19 cellular contexts compared by ENCODE assay signal in genomic region chr2:163493330-163494319, GRCh38.
DNase-seq lines count a peak whose midpoint lies in the region; TF ChIP-seq lines count a peak whose summit lies in the region.
"Had no signal": no experiment of that assay in that cellular context is flagged by ENCODE, and none has a peak within 500 bp of the region (broad histone marks: within the 10 kb centered on the region; RNA-seq: fewer than 3 reads in every experiment).

No MANE protein-coding gene starts in this region.

- no peak overlapping the region for H2BK5ac ChIP-seq in H9 (ENCODE audit: insufficient read length, low read length)

- no peak overlapping the region for H2BK15ac ChIP-seq in H9 (ENCODE audit: low read depth, low read length)

- H3K4me3 ChIP-seq in cardiac muscle cell: no peak overlapping the region
- no peak overlapping the region for H3K4me3 ChIP-seq in right atrium auricular region
- no peak overlapping the region for H3K4me3 ChIP-seq in neural progenitor cell
- H3K4me3 ChIP-seq: BLaER1, SJSA1 had no signal

- H3K56ac ChIP-seq in H9 (ENCODE audit: insufficient read length, low read depth, low read length): no peak overlapping the region

- H3F3A ChIP-seq in neural progenitor cell (ENCODE audit: low read depth): no peaks in the 10 kb centered on the region

- no peaks in the 10 kb centered on the region for H3K4me1 Mint-ChIP-seq in neural progenitor cell
- peaks cover 5 to 6% of the 10 kb centered on the region in 2 experiments; a peak in 2 of 4 replicates for H3K4me1 Mint-ChIP-seq in H9
- H3K4me1 Mint-ChIP-seq: CD4-positive, CD25-positive, alpha-beta regulatory T cell had no signal

- H3K18ac ChIP-seq in H9 (ENCODE audit: insufficient read length, low read depth, low read length): no peak overlapping the region

- no peak overlapping the region for H4K8ac ChIP-seq in H9 (replicated peaks; ENCODE audit: insufficient read length, low read depth, low read length)

- peaks cover 8% of the 10 kb centered on the region for H3K9me3 Mint-ChIP-seq in neural progenitor cell
- H3K9me3 Mint-ChIP-seq in H9: peaks cover 0 to 3% of the 10 kb centered on the region in 2 experiments; a peak in 2 of 5 replicates

- H3K4me2 ChIP-seq in neural progenitor cell: no peak overlapping the region
- no peak overlapping the region for H3K4me2 ChIP-seq in H9 (ENCODE audit: insufficient read depth, insufficient read length, low read length)
- H3K4me2 ChIP-seq: BLaER1 had no signal

- no peak overlapping the region for H2BK12ac ChIP-seq in H9 (ENCODE audit: insufficient read length, low read depth, low read length)

- no peaks in the 10 kb centered on the region for H3K23me2 ChIP-seq in H9 (ENCODE audit: insufficient read length, low read depth, low read length, poor library complexity, severe bottlenecking)

- no CpG with 5 or more reads among the region's 13 CpGs for WGBS in H9 (ENCODE audit: extremely low coverage, insufficient read length, low lambda C conversion rate)

- H3K36me3 Mint-ChIP-seq in neural progenitor cell (no peaks in the 10 kb centered on the region), H9 (ENCODE audit: insufficient read depth in 1 of 3, low read depth in 3 of 3) (peaks cover 0 to 7% (median 0%) of the 10 kb centered on the region in 3 experiments; a peak in 3 of 7 replicates)
- H3K36me3 Mint-ChIP-seq: CD4-positive, CD25-positive, alpha-beta regulatory T cell had no signal

- peak overlapping the region; percentile 53 for H2AFZ ChIP-seq in neural progenitor cell (replicated peaks)
- H2AFZ ChIP-seq in H9 (ENCODE audit: low read length): no peak overlapping the region

- H3K27ac Mint-ChIP-seq in neural progenitor cell (no peak overlapping the region), H9 (no peak overlapping the region)
- H3K27ac Mint-ChIP-seq: CD4-positive, CD25-positive, alpha-beta regulatory T cell had no signal

- H3K27ac ChIP-seq in cardiac muscle cell (peak overlapping the region; percentile 88), right atrium auricular region (peak overlapping the region; percentile 22 to 69), neural progenitor cell (no peak overlapping the region), H9 (ENCODE audit: insufficient read length, low read depth, low read length) (no peak overlapping the region)
- H3K27ac ChIP-seq: BLaER1, SJSA1 had no signal

- no peak overlapping the region for H4K5ac ChIP-seq in H9 (ENCODE audit: insufficient read length, low read depth, low read length)

- H3K27me3 ChIP-seq in cardiac muscle cell (no peaks in the 10 kb centered on the region), right atrium auricular region (no peaks in the 10 kb centered on the region), neural progenitor cell (no peaks in the 10 kb centered on the region), H9 (ENCODE audit: insufficient read depth, low read length) (no peaks in the 10 kb centered on the region)
- H3K27me3 ChIP-seq: BLaER1, SJSA1 had no signal

- no peak overlapping the region for H3T11ph ChIP-seq in H9 (ENCODE audit: low read length)

- H3K4ac ChIP-seq in H9 (ENCODE audit: low read depth, low read length): no peak overlapping the region

- no peak for TF ChIP-seq CTCF in cardiac muscle cell (IDR thresholded peaks at IDR 0.05; ENCODE audit: low read depth, low read length)
- no peak for TF ChIP-seq CTCF in right atrium auricular region (IDR thresholded peaks at IDR 0.05)
- no peak for TF ChIP-seq CTCF in neural progenitor cell (IDR thresholded peaks at IDR 0.05)
- no peak for TF ChIP-seq CTCF in H9 (conservative IDR thresholded peaks at IDR 0.05)

- peaks cover 3% of the 10 kb centered on the region for H3K27me3 Mint-ChIP-seq in neural progenitor cell (ENCODE audit: insufficient read depth, low read depth)
- no peaks in the 10 kb centered on the region for H3K27me3 Mint-ChIP-seq in H9 (ENCODE audit: low read depth)
- H3K27me3 Mint-ChIP-seq: CD4-positive, CD25-positive, alpha-beta regulatory T cell had no signal

- H3K9me3 ChIP-seq in cardiac muscle cell (ENCODE audit: low read depth) (no peaks in the 10 kb centered on the region), right atrium auricular region (no peaks in the 10 kb centered on the region), neural progenitor cell (ENCODE audit: low read depth) (no peaks in the 10 kb centered on the region), H9 (ENCODE audit: control insufficient read depth, low read depth, low read length) (no peaks in the 10 kb centered on the region)
- H3K9me3 ChIP-seq: SJSA1 had no signal

- no peak overlapping the region for H3K4me3 Mint-ChIP-seq in neural progenitor cell
- no peak overlapping the region for H3K4me3 Mint-ChIP-seq in H9
- H3K4me3 Mint-ChIP-seq: CD4-positive, CD25-positive, alpha-beta regulatory T cell had no signal

- H2BK20ac ChIP-seq in H9 (ENCODE audit: low read depth, low read length, poor library complexity, severe bottlenecking): no peak overlapping the region

- H2BK120ac ChIP-seq in H9 (ENCODE audit: low read depth, low read length, poor library complexity, severe bottlenecking): no peak overlapping the region

- DNase-seq in SK-N-DZ (ENCODE audit: low spot score) (peak; percentile 67), cardiac muscle cell (ENCODE audit: low read depth in 1 of 2, low spot score in 1 of 2) (peak in 1 of 2 donors; percentile 55), right atrium auricular region (ENCODE audit: low spot score) (no peak), neural progenitor cell (ENCODE audit: low spot score) (no peak), H9 (no peak), NCI-H187 (lab: John Stamatoyannopoulos, UW) (no peak)
- DNase-seq in activated CD4-positive, CD25-positive, alpha-beta regulatory T cell (lab: John Stamatoyannopoulos, UW): no peak
- DNase-seq: CD4-positive, CD25-positive, alpha-beta regulatory T cell; H7; KBM-7; MV-4-11; NCI-H1105 treated with DMSO at 0.1 percent for 48 hours; NCI-H146; NCI-H2029; NCI-H446; NCI-H524 treated with DMSO at 0.1 percent for 48 hours; NCI-H774 had no signal

- H3K36me3 ChIP-seq in cardiac muscle cell (no peaks in the 10 kb centered on the region), right atrium auricular region (no peaks in the 10 kb centered on the region), neural progenitor cell (no peaks in the 10 kb centered on the region)
- H3K36me3 ChIP-seq: BLaER1, SJSA1 had no signal

- H3K79me2 ChIP-seq in neural progenitor cell (ENCODE audit: low read depth): no peaks in the 10 kb centered on the region
- no peaks in the 10 kb centered on the region for H3K79me2 ChIP-seq in H9 (ENCODE audit: insufficient read depth, low read length)

- H3K14ac ChIP-seq in H9 (ENCODE audit: insufficient read depth, low read length): no peak overlapping the region

- no peaks in the 10 kb centered on the region for H3K79me1 ChIP-seq in H9 (ENCODE audit: insufficient read depth, low read depth, low read length, poor library complexity, severe bottlenecking)

- H3K23ac ChIP-seq in H9 (ENCODE audit: insufficient read length, low read depth, low read length): no peak overlapping the region

- H3K4me1 ChIP-seq in cardiac muscle cell (ENCODE audit: low read depth) (peaks cover 29% of the 10 kb centered on the region), right atrium auricular region (peaks cover 0 to 6% of the 10 kb centered on the region in 2 donors), neural progenitor cell (no peaks in the 10 kb centered on the region), H9 (ENCODE audit: insufficient read depth, low read length) (no peaks in the 10 kb centered on the region; the same call in 1 of the 2 replicates)
- H3K4me1 ChIP-seq: BLaER1, SJSA1 had no signal

- H2AK5ac ChIP-seq in H9 (ENCODE audit: insufficient read length, low read length): no peak overlapping the region

- H4K20me1 ChIP-seq in neural progenitor cell (ENCODE audit: low read depth): no peaks in the 10 kb centered on the region
- H4K20me1 ChIP-seq in H9 (ENCODE audit: control insufficient read depth, insufficient read depth, insufficient read length): no peaks in the 10 kb centered on the region
- H4K20me1 ChIP-seq: BLaER1 had no signal

- no peak overlapping the region for H4K91ac ChIP-seq in H9 (ENCODE audit: insufficient read length, low read depth, low read length)

- H3K9ac ChIP-seq in neural progenitor cell (no peak overlapping the region), H9 (ENCODE audit: extremely low read depth, insufficient read length, low read length) (no peak overlapping the region)
- H3K9ac ChIP-seq: BLaER1 had no signal

Comparison
In these comparisons a context has a peak if more than half of its experiments do, and no peak if none do; other contexts are left out.
1. H3K27ac ChIP-seq: peak in cardiac muscle cell (single experiment) and right atrium auricular region (2 of 2); none in neural progenitor cell (single experiment) and H9 (single experiment).